1 cellular context compared by ENCODE assay signal in genomic region chr7:140068033-140068432, GRCh38.
TF ChIP-seq lines count a peak whose summit lies in the region.

No MANE protein-coding gene starts in this region.

TF ChIP-seq in K562, 482 proteins besides CTCF, POLR2A, EP300 and RAD21 (continued from another document):
- TF ChIP-seq, protein P1, sequence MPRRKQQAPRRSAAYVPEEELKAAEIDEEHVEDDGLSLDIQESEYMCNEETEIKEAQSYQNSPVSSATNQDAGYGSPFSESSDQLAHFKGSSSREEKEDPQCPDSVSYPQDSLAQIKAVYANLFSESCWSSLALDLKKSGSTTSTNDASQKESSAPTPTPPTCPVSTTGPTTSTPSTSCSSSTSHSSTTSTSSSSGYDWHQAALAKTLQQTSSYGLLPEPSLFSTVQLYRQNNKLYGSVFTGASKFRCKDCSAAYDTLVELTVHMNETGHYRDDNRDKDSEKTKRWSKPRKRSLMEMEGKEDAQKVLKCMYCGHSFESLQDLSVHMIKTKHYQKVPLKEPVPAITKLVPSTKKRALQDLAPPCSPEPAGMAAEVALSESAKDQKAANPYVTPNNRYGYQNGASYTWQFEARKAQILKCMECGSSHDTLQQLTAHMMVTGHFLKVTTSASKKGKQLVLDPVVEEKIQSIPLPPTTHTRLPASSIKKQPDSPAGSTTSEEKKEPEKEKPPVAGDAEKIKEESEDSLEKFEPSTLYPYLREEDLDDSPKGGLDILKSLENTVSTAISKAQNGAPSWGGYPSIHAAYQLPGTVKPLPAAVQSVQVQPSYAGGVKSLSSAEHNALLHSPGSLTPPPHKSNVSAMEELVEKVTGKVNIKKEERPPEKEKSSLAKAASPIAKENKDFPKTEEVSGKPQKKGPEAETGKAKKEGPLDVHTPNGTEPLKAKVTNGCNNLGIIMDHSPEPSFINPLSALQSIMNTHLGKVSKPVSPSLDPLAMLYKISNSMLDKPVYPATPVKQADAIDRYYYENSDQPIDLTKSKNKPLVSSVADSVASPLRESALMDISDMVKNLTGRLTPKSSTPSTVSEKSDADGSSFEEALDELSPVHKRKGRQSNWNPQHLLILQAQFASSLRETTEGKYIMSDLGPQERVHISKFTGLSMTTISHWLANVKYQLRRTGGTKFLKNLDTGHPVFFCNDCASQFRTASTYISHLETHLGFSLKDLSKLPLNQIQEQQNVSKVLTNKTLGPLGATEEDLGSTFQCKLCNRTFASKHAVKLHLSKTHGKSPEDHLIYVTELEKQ (CRISPR knock-in tag; IDR thresholded peaks at IDR 0.05) = no peak
- TF ChIP-seq, protein P2, sequence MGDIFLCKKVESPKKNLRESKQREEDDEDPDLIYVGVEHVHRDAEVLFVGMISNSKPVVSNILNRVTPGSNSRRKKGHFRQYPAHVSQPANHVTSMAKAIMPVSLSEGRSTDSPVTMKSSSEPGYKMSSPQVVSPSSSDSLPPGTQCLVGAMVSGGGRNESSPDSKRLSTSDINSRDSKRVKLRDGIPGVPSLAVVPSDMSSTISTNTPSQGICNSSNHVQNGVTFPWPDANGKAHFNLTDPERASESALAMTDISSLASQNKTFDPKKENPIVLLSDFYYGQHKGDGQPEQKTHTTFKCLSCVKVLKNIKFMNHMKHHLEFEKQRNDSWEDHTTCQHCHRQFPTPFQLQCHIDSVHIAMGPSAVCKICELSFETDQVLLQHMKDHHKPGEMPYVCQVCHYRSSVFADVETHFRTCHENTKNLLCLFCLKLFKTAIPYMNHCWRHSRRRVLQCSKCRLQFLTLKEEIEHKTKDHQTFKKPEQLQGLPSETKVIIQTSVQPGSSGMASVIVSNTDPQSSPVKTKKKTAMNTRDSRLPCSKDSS (IDR thresholded peaks at IDR 0.05; ENCODE audit: low read depth, partially characterized antibody) = peak; percentile 22
- TF ChIP-seq SMARCB1 (IDR thresholded peaks at IDR 0.05; ENCODE audit: insufficient read length, low read depth) (no peak), SAFB (IDR thresholded peaks at IDR 0.05; ENCODE audit: borderline replicate concordance, low read depth, low read length) (no peak), THRA (IDR thresholded peaks at IDR 0.05) (no peak), JUND (IDR thresholded peaks at IDR 0.05; ENCODE audit: borderline replicate concordance, low read depth, low read length) (no peak), JUND (tag; IDR thresholded peaks at IDR 0.05; ENCODE audit: borderline replicate concordance, low read depth, low read length) (no peak), BCOR (IDR thresholded peaks at IDR 0.05) (peak; percentile 18; the same call in 1 of the 2 replicates), SAFB2 (IDR thresholded peaks at IDR 0.05; ENCODE audit: borderline replicate concordance, low read depth, low read length, severe bottlenecking) (no peak), NFATC3 (IDR thresholded peaks at IDR 0.05) (no peak), SMARCC2 (IDR thresholded peaks at IDR 0.05; ENCODE audit: low read depth) (no peak)
- TF ChIP-seq, protein P3, sequence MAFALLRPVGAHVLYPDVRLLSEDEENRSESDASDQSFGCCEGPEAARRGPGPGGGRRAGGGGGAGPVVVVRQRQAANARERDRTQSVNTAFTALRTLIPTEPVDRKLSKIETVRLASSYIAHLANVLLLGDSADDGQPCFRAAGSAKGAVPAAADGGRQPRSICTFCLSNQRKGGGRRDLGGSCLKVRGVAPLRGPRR (CRISPR knock-in tag; IDR thresholded peaks at IDR 0.05) = no peak
- TF ChIP-seq, protein P4, sequence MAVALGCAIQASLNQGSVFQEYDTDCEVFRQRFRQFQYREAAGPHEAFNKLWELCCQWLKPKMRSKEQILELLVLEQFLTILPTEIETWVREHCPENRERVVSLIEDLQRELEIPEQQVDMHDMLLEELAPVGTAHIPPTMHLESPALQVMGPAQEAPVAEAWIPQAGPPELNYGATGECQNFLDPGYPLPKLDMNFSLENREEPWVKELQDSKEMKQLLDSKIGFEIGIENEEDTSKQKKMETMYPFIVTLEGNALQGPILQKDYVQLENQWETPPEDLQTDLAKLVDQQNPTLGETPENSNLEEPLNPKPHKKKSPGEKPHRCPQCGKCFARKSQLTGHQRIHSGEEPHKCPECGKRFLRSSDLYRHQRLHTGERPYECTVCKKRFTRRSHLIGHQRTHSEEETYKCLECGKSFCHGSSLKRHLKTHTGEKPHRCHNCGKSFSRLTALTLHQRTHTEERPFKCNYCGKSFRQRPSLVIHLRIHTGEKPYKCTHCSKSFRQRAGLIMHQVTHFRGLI (CRISPR knock-in tag; IDR thresholded peaks at IDR 0.05) = no peak
